Comparison of ENCODE assay signal across 8 cellular contexts in genomic region chr7:64882341-64883112, GRCh38. TPM values are rescaled to one million over a fixed set of nuclear protein-coding genes. Genes with fewer than 3 reads are reported as not detected.
A peak's percentile ranks its signal among the peaks of the same experiment; 100 is the strongest.
DNase-seq lines count a peak whose midpoint lies in the region; ATAC-seq and TF ChIP-seq lines count a peak whose summit lies in the region.

No MANE protein-coding gene starts in this region.

- H3K4me3 ChIP-seq in AG04450 (ENCODE audit: low read depth, low read length) (peak overlapping the region; percentile 25), colonic mucosa (peak overlapping the region; percentile 41)

- DNase-seq in AG04450 (ENCODE audit: low read depth, low spot score) (no peak), NAMALWA (ENCODE audit: low spot score) (peak; percentile 79), colonic mucosa (peak; percentile 59), left lobe of liver (ENCODE audit: low spot score) (no peak), NCI-H128 (lab: John Stamatoyannopoulos, UW; ENCODE audit: unreplicated experiment) (no peak), HT-29 (ENCODE audit: low spot score) (no peak), NK-92 (lab: John Stamatoyannopoulos, UW; ENCODE audit: unreplicated experiment) (no peak)
- peak; percentile 35 to 41 for DNase-seq in stimulated activated naive CD8-positive, alpha-beta T cell treated with anti-CD3 and anti-CD28 coated beads, Interleukin-15, amount 100 ng/mL, for 72 hours

- peak overlapping the region in 1 of 2 donors; percentile 26 for H3K9ac ChIP-seq in colonic mucosa (ENCODE audit: low read depth in 2 of 2, low read length in 2 of 2)

- H3K4me1 ChIP-seq in colonic mucosa, result no peaks in the 10 kb centered on the region

- H3K27ac Mint-ChIP-seq in stimulated activated naive CD8-positive, alpha-beta T cell treated with anti-CD3 and anti-CD28 coated beads, Interleukin-15, amount 100 ng/mL, for 72 hours, result no peak overlapping the region

- POLR2A ChIA-PET in AG04450 (lab: Yijun Ruan, JAX), result no interaction called here

- no peaks in the 10 kb centered on the region for H3K9me3 Mint-ChIP-seq in stimulated activated naive CD8-positive, alpha-beta T cell treated with anti-CD3 and anti-CD28 coated beads, Interleukin-15, amount 100 ng/mL, for 72 hours

- H3K27me3 ChIP-seq in AG04450 (ENCODE audit: control insufficient read depth, insufficient read depth, low read length) (peaks cover 7% of the 10 kb centered on the region), colonic mucosa (no peaks in the 10 kb centered on the region)

- CTCF ChIA-PET in AG04450 (lab: Charles Lee), result no interaction called here

- no peak overlapping the region for H3K27ac ChIP-seq in AG04450 (ENCODE audit: low read depth, low read length)
- H3K27ac ChIP-seq in colonic mucosa, result no peak overlapping the region

- peak overlapping the region; percentile 77 to 78 for H3K4me3 Mint-ChIP-seq in stimulated activated naive CD8-positive, alpha-beta T cell treated with anti-CD3 and anti-CD28 coated beads, Interleukin-15, amount 100 ng/mL, for 72 hours

- ATAC-seq in left lobe of liver, result peak; percentile 69
- ATAC-seq in stimulated activated naive CD8-positive, alpha-beta T cell treated with anti-CD3 and anti-CD28 coated beads, Interleukin-15, amount 100 ng/mL, for 72 hours, result peak; percentile 59

- intact Hi-C loops in colonic mucosa (cut with DNase I), result no loop called here

- no peaks in the 10 kb centered on the region for H3K36me3 ChIP-seq in colonic mucosa

- peaks cover 33% of the 10 kb centered on the region for H3K4me1 Mint-ChIP-seq in stimulated activated naive CD8-positive, alpha-beta T cell treated with anti-CD3 and anti-CD28 coated beads, Interleukin-15, amount 100 ng/mL, for 72 hours

- peaks cover 84% of the 10 kb centered on the region for H3K27me3 Mint-ChIP-seq in stimulated activated naive CD8-positive, alpha-beta T cell treated with anti-CD3 and anti-CD28 coated beads, Interleukin-15, amount 100 ng/mL, for 72 hours

- TF ChIP-seq CTCF in AG04450 (IDR thresholded peaks at IDR 0.05; ENCODE audit: low read depth, low read length) (no peak), colonic mucosa (IDR thresholded peaks at IDR 0.05) (no peak)

- H3K9me3 ChIP-seq in AG04450 (ENCODE audit: control insufficient read depth, insufficient read depth, low read length), result peaks cover 67% of the 10 kb centered on the region
- H3K9me3 ChIP-seq in colonic mucosa, result no peaks in the 10 kb centered on the region

RNA-seq across cellular contexts. Expression of gene ZNF273, which starts 20.5 kb away (rescaled TPM):
- 2.2 and 2.9 TPM in 2 replicates for polyA plus RNA-seq in AG04450 (2011; rRNA removed)
- 1.0 and 2.1 TPM in 2 replicates for polyA minus RNA-seq in AG04450 (2011; rRNA and poly(A)+ RNA removed)
- total RNA-seq in colonic mucosa (1 to 10 TPM; 5.0 to 7.1 TPM), left lobe of liver (0.48 TPM)
- total RNA-seq in HT-29 (2014; rRNA removed; shearing (Covaris generic)), result 1.5 and 3.2 TPM in 2 replicates

Comparison
In these comparisons a context has a peak if more than half of its experiments do, and no peak if none do; other contexts are left out.
1. DNase-seq: peak in NAMALWA (single experiment), colonic mucosa (single experiment) and stimulated activated naive CD8-positive, alpha-beta T cell treated with anti-CD3 and anti-CD28 coated beads, Interleukin-15, amount 100 ng/mL, for 72 hours (2 of 2); none in AG04450 (single experiment), left lobe of liver (single experiment), NCI-H128 (single experiment), HT-29 (single experiment) and NK-92 (single experiment).